ENCODE assay signal across 17 cellular contexts in the genomic region with DNA sequence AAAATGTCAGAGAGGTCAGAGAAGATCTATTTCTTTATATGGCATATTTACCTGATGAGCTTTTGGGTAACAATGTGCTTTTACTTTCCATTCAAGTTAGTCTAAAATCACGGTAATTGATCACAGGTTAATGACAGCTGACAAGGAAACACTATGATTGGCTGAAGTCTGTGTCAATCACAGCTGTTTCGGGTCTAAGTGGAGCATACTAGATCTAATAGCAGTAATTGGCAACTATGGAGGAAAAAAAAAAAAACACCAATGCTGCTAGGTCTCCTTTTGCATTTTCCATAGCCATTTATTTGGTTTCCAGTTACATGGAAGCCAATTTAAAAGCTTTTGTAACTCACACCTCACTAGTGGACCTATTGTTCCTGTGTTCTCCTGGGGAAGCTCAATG.
DNase-seq lines count a peak whose midpoint lies in the region; ATAC-seq, FAIRE-seq and TF ChIP-seq lines count a peak whose summit lies in the region.
"Had no signal": no experiment of that assay in that cellular context is flagged by ENCODE, and none has a peak within 500 bp of the region (broad histone marks: within the 10 kb centered on the region; RNA-seq: fewer than 3 reads in every experiment).

No MANE protein-coding gene starts in this region.

- H3K9me3 Mint-ChIP-seq in type B pancreatic cell = no peaks in the 10 kb centered on the region
- H3K9me3 Mint-ChIP-seq in H9 = no peaks in the 10 kb centered on the region
- H3K9me3 Mint-ChIP-seq in activated CD4-positive, alpha-beta memory T cell treated with anti-CD3 and anti-CD28 coated beads for 36 hours = no peaks in the 10 kb centered on the region

- H3K27ac ChIP-seq in HepG2 (ENCODE audit: extremely low read length, insufficient read depth, low read length) = no peak overlapping the region
- H3K27ac ChIP-seq in right lobe of liver = no peak overlapping the region
- H3K27ac ChIP-seq in GM12878 (ENCODE audit: control insufficient read depth, insufficient read depth) = no peak overlapping the region
- H3K27ac ChIP-seq in H9 (ENCODE audit: insufficient read length, low read depth, low read length) = no peak overlapping the region
- H3K27ac ChIP-seq: colonic mucosa, parathyroid adenoma, stomach had no signal

- H3K27ac Mint-ChIP-seq in type B pancreatic cell (no peak overlapping the region), H9 (no peak overlapping the region)
- H3K27ac Mint-ChIP-seq in activated CD4-positive, alpha-beta memory T cell treated with anti-CD3 and anti-CD28 coated beads for 36 hours = no peak overlapping the region
- H3K27ac Mint-ChIP-seq: activated CD4-positive, alpha-beta memory T cell treated with anti-CD3 and anti-CD28 coated beads, Interleukin-2, amount 10 ng/mL, durations not matched to agents 7 days and 5 days had no signal

- no peak for TF ChIP-seq EP300 in HepG2 (IDR thresholded peaks at IDR 0.05; ENCODE audit: low read depth in 2 of 2, low read length in 2 of 2)
- no peak for TF ChIP-seq EP300 in HepG2 (CRISPR knock-in tag; IDR thresholded peaks at IDR 0.05; ENCODE audit: borderline replicate concordance)
- TF ChIP-seq EP300 in GM12878 (IDR thresholded peaks at IDR 0.05; ENCODE audit: borderline replicate concordance in 1 of 2, control insufficient read depth in 1 of 2, low read depth in 2 of 2, low read length in 2 of 2) = no peak

- SMC1A ChIA-PET in GM12878 (lab: Charles Lee; ENCODE audit: uncharacterized antibody, unreplicated experiment) = interaction anchor here (1.3 kb wide), 1 partner anchor 34 kb away, joined by 4 read pairs; no protein-coding TSS in a partner anchor

- H3K56ac ChIP-seq in H9 (ENCODE audit: insufficient read length, low read depth, low read length) = no peak overlapping the region

- TF ChIP-seq POLR2A in HepG2 (IDR thresholded peaks at IDR 0.05; ENCODE audit: insufficient read depth in 1 of 2, low read depth in 2 of 2, low read length in 2 of 2) (no peak), right lobe of liver (IDR thresholded peaks at IDR 0.05) (no peak), GM12878 (IDR thresholded peaks at IDR 0.05; ENCODE audit: low read depth, low read length) (no peak)

- H4K8ac ChIP-seq in H9 (replicated peaks; ENCODE audit: insufficient read length, low read depth, low read length) = no peak overlapping the region

- no peak overlapping the region for H3K23ac ChIP-seq in H9 (ENCODE audit: insufficient read length, low read depth, low read length)

- H3K9me3 ChIP-seq in HepG2 (ENCODE audit: low read length) (no peaks in the 10 kb centered on the region), right lobe of liver (no peaks in the 10 kb centered on the region), GM12878 (replicated peaks; ENCODE audit: control insufficient read depth, insufficient read depth, low read length) (no peaks in the 10 kb centered on the region), H9 (ENCODE audit: control insufficient read depth, low read depth, low read length) (no peaks in the 10 kb centered on the region)
- H3K9me3 ChIP-seq: colonic mucosa, HAP-1, mucosa of descending colon, stomach had no signal

- H4K5ac ChIP-seq in H9 (ENCODE audit: insufficient read length, low read depth, low read length) = no peak overlapping the region

- ATAC-seq in HepG2 (no peak), right lobe of liver (no peak), GM12878 (no peak), GM21423 (IDR thresholded peaks at IDR 0.05; ENCODE audit: unreplicated experiment) (no peak)
- ATAC-seq: mucosa of descending colon had no signal

- H3K14ac ChIP-seq in H9 (ENCODE audit: insufficient read depth, low read length) = no peak overlapping the region

- no peak overlapping the region for H2BK120ac ChIP-seq in H9 (ENCODE audit: low read depth, low read length, poor library complexity, severe bottlenecking)

- H3K79me1 ChIP-seq in H9 (ENCODE audit: insufficient read depth, low read depth, low read length, poor library complexity, severe bottlenecking) = no peaks in the 10 kb centered on the region

- in situ Hi-C loops in HepG2 (cut with HindIII; ENCODE audit: extremely low pct_ligation_motif_present, low pct_unique_long_range_greater_than_20kb) (no loop called here), GM12878 (cut with MboI) (no loop called here)

- H3K27me3 Mint-ChIP-seq in type B pancreatic cell = no peaks in the 10 kb centered on the region
- H3K27me3 Mint-ChIP-seq in H9 (ENCODE audit: low read depth) = no peaks in the 10 kb centered on the region; the same call in 1 of the 2 replicates
- no peaks in the 10 kb centered on the region for H3K27me3 Mint-ChIP-seq in activated CD4-positive, alpha-beta memory T cell treated with anti-CD3 and anti-CD28 coated beads for 36 hours
- H3K27me3 Mint-ChIP-seq: activated CD4-positive, alpha-beta memory T cell treated with anti-CD3 and anti-CD28 coated beads, Interleukin-2, amount 10 ng/mL, durations not matched to agents 7 days and 5 days had no signal

- 6% methylated on average over 2 of the region's 2 CpGs for WGBS in HepG2 (ENCODE audit: low lambda C conversion rate)
- WGBS in right lobe of liver (ENCODE audit: insufficient coverage, low coverage, low lambda C conversion rate, missing lambda C conversion rate) = 63% methylated on average over 2 of the region's 2 CpGs
- 3% methylated on average over 2 of the region's 2 CpGs for WGBS in GM12878 (ENCODE audit: insufficient coverage, insufficient replicate concordance, low lambda C conversion rate, missing lambda C conversion rate)
- WGBS in H9 (ENCODE audit: extremely low coverage, insufficient read length, low lambda C conversion rate) = no CpG with 5 or more reads among the region's 2 CpGs

- H2AFZ ChIP-seq in HepG2 (ENCODE audit: low read length) = no peak overlapping the region
- no peak overlapping the region for H2AFZ ChIP-seq in GM12878 (ENCODE audit: control insufficient read depth, low read depth, low read length)
- H2AFZ ChIP-seq in H9 (ENCODE audit: low read length) = no peak overlapping the region
- H2AFZ ChIP-seq: parathyroid adenoma had no signal

- H3K9ac ChIP-seq in HepG2 (ENCODE audit: insufficient read depth, low read depth, low read length) (no peak overlapping the region), GM12878 (ENCODE audit: control insufficient read depth, insufficient read depth, low read length) (no peak overlapping the region), H9 (ENCODE audit: extremely low read depth, insufficient read length, low read length) (no peak overlapping the region)
- H3K9ac ChIP-seq: parathyroid adenoma had no signal

- H3K36me3 Mint-ChIP-seq in type B pancreatic cell (no peaks in the 10 kb centered on the region), H9 (ENCODE audit: insufficient read depth in 1 of 3, low read depth in 3 of 3) (no peaks in the 10 kb centered on the region)
- H3K36me3 Mint-ChIP-seq in activated CD4-positive, alpha-beta memory T cell treated with anti-CD3 and anti-CD28 coated beads for 36 hours = no peaks in the 10 kb centered on the region

- H3K27me3 ChIP-seq in HepG2 (ENCODE audit: control insufficient read depth in 1 of 2, insufficient read depth in 2 of 2, low read length in 2 of 2) (peaks cover 0 to 37% of the 10 kb centered on the region in 2 experiments; a peak in 4 of 5 replicates), right lobe of liver (no peaks in the 10 kb centered on the region), GM12878 (replicated peaks in 1 of 2; ENCODE audit: control insufficient read depth in 2 of 2, insufficient read depth in 2 of 2, low read length in 1 of 2) (no peaks in the 10 kb centered on the region; a peak in 2 of 4 replicates), H9 (ENCODE audit: insufficient read depth, low read length) (no peaks in the 10 kb centered on the region)
- H3K27me3 ChIP-seq: colonic mucosa had no signal

- H2BK12ac ChIP-seq in H9 (ENCODE audit: insufficient read length, low read depth, low read length) = no peak overlapping the region

- TF ChIP-seq RAD21 in HepG2 (CRISPR knock-in tag; IDR thresholded peaks at IDR 0.05) (no peak), GM12878 (IDR thresholded peaks at IDR 0.05; ENCODE audit: insufficient read depth, low read depth, low read length) (no peak)

- intact Hi-C loops in HepG2 (cut with micrococcal nuclease; ENCODE audit: unreplicated experiment) (no loop called here), right lobe of liver (cut with DNase I) (no loop called here), GM12878 (cut with micrococcal nuclease; ENCODE audit: unreplicated experiment) (no loop called here)
- intact Hi-C loops in activated CD4-positive, alpha-beta memory T cell treated with anti-CD3 and anti-CD28 coated beads for 36 hours (cut with micrococcal nuclease) = no loop called here

- H4K20me1 ChIP-seq in HepG2 (ENCODE audit: insufficient read depth, low read length) (no peaks in the 10 kb centered on the region), GM12878 (ENCODE audit: control insufficient read depth, insufficient read depth) (no peaks in the 10 kb centered on the region), H9 (ENCODE audit: control insufficient read depth, insufficient read depth, insufficient read length) (no peaks in the 10 kb centered on the region)

- H3K4me1 ChIP-seq in HepG2 (ENCODE audit: insufficient read depth, low read length) (no peaks in the 10 kb centered on the region), right lobe of liver (no peaks in the 10 kb centered on the region), GM12878 (ENCODE audit: control insufficient read depth, insufficient read depth, low read length) (no peaks in the 10 kb centered on the region), H9 (ENCODE audit: insufficient read depth, low read length) (no peaks in the 10 kb centered on the region)
- H3K4me1 ChIP-seq: colonic mucosa, HAP-1, parathyroid adenoma had no signal

- POLR2A ChIA-PET in HepG2 (lab: Yijun Ruan, JAX) (no interaction called here), GM12878 (lab: Charles Lee) (no interaction called here)
- POLR2A ChIA-PET in activated CD4-positive, alpha-beta memory T cell treated with anti-CD3 and anti-CD28 coated beads for 36 hours (lab: Charles Lee) = no interaction called here

- RAD21 ChIA-PET in GM12878 (lab: Charles Lee; ENCODE audit: unreplicated experiment) = no interaction called here

- H3K4me2 ChIP-seq in HepG2 (ENCODE audit: low read depth, low read length) = no peak overlapping the region
- H3K4me2 ChIP-seq in GM12878 (ENCODE audit: control insufficient read depth, insufficient read depth) = no peak overlapping the region
- H3K4me2 ChIP-seq in H9 (ENCODE audit: insufficient read depth, insufficient read length, low read length) = no peak overlapping the region

- H3K23me2 ChIP-seq in H9 (ENCODE audit: insufficient read length, low read depth, low read length, poor library complexity, severe bottlenecking) = no peaks in the 10 kb centered on the region

- no peak overlapping the region for H3K18ac ChIP-seq in H9 (ENCODE audit: insufficient read length, low read depth, low read length)

- H3K36me3 ChIP-seq in HepG2 (replicated peaks in 1 of 2; ENCODE audit: control insufficient read depth in 1 of 2, insufficient read depth in 2 of 2, low read length in 2 of 2) = no peaks in the 10 kb centered on the region
- no peaks in the 10 kb centered on the region for H3K36me3 ChIP-seq in right lobe of liver
- H3K36me3 ChIP-seq in GM12878 (ENCODE audit: control insufficient read depth in 2 of 2, insufficient read depth in 2 of 2, low read length in 1 of 2) = no peaks in the 10 kb centered on the region
- H3K36me3 ChIP-seq: colonic mucosa, HAP-1, stomach had no signal

- H3K4ac ChIP-seq in H9 (ENCODE audit: low read depth, low read length) = no peak overlapping the region

- no peak for DNase-seq in HepG2 (ENCODE audit: low spot score)
- no peak for DNase-seq in right lobe of liver
- DNase-seq in NCI-H2107 (lab: John Stamatoyannopoulos, UW) = peak; percentile 60
- DNase-seq in GM12878 (ENCODE audit: low read depth, low spot score) = no peak
- no peak for DNase-seq in type B pancreatic cell (ENCODE audit: extremely low spot score, unreplicated experiment)
- no peak for DNase-seq in H9
- no peak for DNase-seq in activated CD4-positive, alpha-beta memory T cell treated with anti-CD3 and anti-CD28 coated beads for 36 hours
- DNase-seq: activated CD4-positive, alpha-beta memory T cell treated with anti-CD3 and anti-CD28 coated beads, Interleukin-2, amount 10 ng/mL, durations not matched to agents 7 days and 5 days; colonic mucosa; mucosa of descending colon; NCI-H524 treated with DMSO at 0.1 percent for 48 hours; stimulated activated CD4-positive, alpha-beta T cell treated with anti-CD3 and anti-CD28 coated beads, Interleukin-12 subunit alpha, Interleukin-12 subunit beta, amount 100 ng/mL, for 4 hours; stomach; T-helper 9 cell had no signal

- H4K91ac ChIP-seq in H9 (ENCODE audit: insufficient read length, low read depth, low read length) = no peak overlapping the region

- H3K4me3 Mint-ChIP-seq in type B pancreatic cell = no peak overlapping the region
- H3K4me3 Mint-ChIP-seq in H9 = no peak overlapping the region
- H3K4me3 Mint-ChIP-seq in activated CD4-positive, alpha-beta memory T cell treated with anti-CD3 and anti-CD28 coated beads for 36 hours = no peak overlapping the region
- H3K4me3 Mint-ChIP-seq: activated CD4-positive, alpha-beta memory T cell treated with anti-CD3 and anti-CD28 coated beads, Interleukin-2, amount 10 ng/mL, durations not matched to agents 7 days and 5 days had no signal

- peaks cover 31% of the 10 kb centered on the region for H3K4me1 Mint-ChIP-seq in type B pancreatic cell (ENCODE audit: unreplicated experiment)
- H3K4me1 Mint-ChIP-seq in H9 = peaks cover 19 to 24% of the 10 kb centered on the region in 2 experiments
- no peaks in the 10 kb centered on the region for H3K4me1 Mint-ChIP-seq in activated CD4-positive, alpha-beta memory T cell treated with anti-CD3 and anti-CD28 coated beads for 36 hours (ENCODE audit: low read depth)
- H3K4me1 Mint-ChIP-seq: activated CD4-positive, alpha-beta memory T cell treated with anti-CD3 and anti-CD28 coated beads, Interleukin-2, amount 10 ng/mL, durations not matched to agents 7 days and 5 days had no signal

- no peaks in the 10 kb centered on the region for H3K79me2 ChIP-seq in HepG2 (ENCODE audit: insufficient read depth, low read length)
- H3K79me2 ChIP-seq in GM12878 (ENCODE audit: control insufficient read depth, insufficient read depth, low read length) = no peaks in the 10 kb centered on the region
- H3K79me2 ChIP-seq in H9 (ENCODE audit: insufficient read depth, low read length) = no peaks in the 10 kb centered on the region
- H3K79me2 ChIP-seq: parathyroid adenoma had no signal

- FAIRE-seq in HepG2 (lab: Jason Lieb, UNC) (no peak), GM12878 (lab: Jason Lieb, UNC) (no peak)

- H3T11ph ChIP-seq in H9 (ENCODE audit: low read length) = no peak overlapping the region

- no peak overlapping the region for H2BK15ac ChIP-seq in H9 (ENCODE audit: low read depth, low read length)

- no peak overlapping the region for H2BK20ac ChIP-seq in H9 (ENCODE audit: low read depth, low read length, poor library complexity, severe bottlenecking)

- BruUV-seq in HepG2 (replicated peaks; lab: Mats Ljungman, UMichigan) = no TSS peak
- BruUV-seq in GM12878 (replicated peaks; lab: Mats Ljungman, UMichigan) = no TSS peak

- TF ChIP-seq CTCF in HepG2 (CRISPR knock-in tag; IDR thresholded peaks at IDR 0.05) (no peak), right lobe of liver (IDR thresholded peaks at IDR 0.05) (no peak), GM12878 (IDR thresholded peaks at IDR 0.05 in 2 of 3, conservative IDR thresholded peaks at IDR 0.05 in 1 of 3; ENCODE audit: control insufficient read depth in 2 of 3, extremely low read depth in 1 of 3, insufficient read depth in 1 of 3, low read depth in 3 of 3, low read length in 3 of 3) (no peak), type B pancreatic cell (conservative IDR thresholded peaks at IDR 0.05) (no peak), H9 (conservative IDR thresholded peaks at IDR 0.05) (no peak)

- CTCF ChIA-PET in HepG2 (lab: Yijun Ruan, JAX; ENCODE audit: low intra/inter-chr PET ratio, low total read pairs) (no interaction called here), GM12878 (lab: Yijun Ruan, JAX) (interaction anchor here (0.7 kb wide), 1 partner anchor 10 kb away, joined by 6 read pairs; no protein-coding TSS in a partner anchor)
- CTCF ChIA-PET in activated CD4-positive, alpha-beta memory T cell treated with anti-CD3 and anti-CD28 coated beads for 36 hours (lab: Charles Lee) = no interaction called here

- no peak overlapping the region for H2AK5ac ChIP-seq in H9 (ENCODE audit: insufficient read length, low read length)

- H3K4me3 ChIP-seq in HepG2 (replicated peaks in 1 of 3; ENCODE audit: insufficient read depth in 1 of 3, low read depth in 2 of 3, low read length in 3 of 3) (no peak overlapping the region), right lobe of liver (no peak overlapping the region), GM12878 (no peak overlapping the region)
- H3K4me3 ChIP-seq: colonic mucosa, HAP-1, mucosa of descending colon, stomach had no signal

- H2BK5ac ChIP-seq in H9 (ENCODE audit: insufficient read length, low read length) = no peak overlapping the region

Comparison
In these comparisons a context has a peak if more than half of its experiments do, and no peak if none do; other contexts are left out.
1. Of the 75 proteins assayed by ChIP-seq in both HepG2 and GM12878: peak only in HepG2: none; only in GM12878: PBX3; in both: none; in neither: 74.